Comparison of ENCODE assay signal across 8 cellular contexts in genomic region chrX:52990011-52990631, GRCh38. TPM values are rescaled to one million over a fixed set of nuclear protein-coding genes. Genes with fewer than 3 reads are reported as not detected.
DNase-seq lines count a peak whose midpoint lies in the region; ATAC-seq and TF ChIP-seq lines count a peak whose summit lies in the region.
"Not testable (repeated sequence)": the region's sequence is repeated elsewhere in the genome, so short reads cannot be mapped to it uniquely, and the experiment has no call there.

No MANE protein-coding gene starts in this region.

- H3K4me3 Mint-ChIP-seq in CD8-positive, alpha-beta T cell, result peak overlapping the region; percentile 22
- H3K4me3 Mint-ChIP-seq in activated CD4-positive, alpha-beta memory T cell treated with anti-CD3 and anti-CD28 coated beads, Interleukin-2, amount 10 ng/mL, durations not matched to agents 7 days and 5 days, result not testable (repeated sequence)

- H3K9me3 Mint-ChIP-seq in CD8-positive, alpha-beta T cell; activated CD4-positive, alpha-beta memory T cell treated with anti-CD3 and anti-CD28 coated beads, Interleukin-2, amount 10 ng/mL, durations not matched to agents 7 days and 5 days: not testable (repeated sequence)

- H3K27ac ChIP-seq in CD8-positive, alpha-beta T cell (ENCODE audit: low read depth, low read length); liver (ENCODE audit: low read depth in 1 of 2, low read length in 2 of 2): not testable (repeated sequence)

- peak; percentile 45 to 73 for TF ChIP-seq RAD21 in liver (IDR thresholded peaks at IDR 0.05)

- not testable (repeated sequence) for H3K36me3 ChIP-seq in CD8-positive, alpha-beta T cell (ENCODE audit: insufficient read depth, low read length); NT2/D1 (ENCODE audit: insufficient read depth, insufficient read length, low read length); liver (ENCODE audit: control insufficient read depth in 4 of 4, insufficient read depth in 3 of 4, low read depth in 1 of 4, low read length in 3 of 4)

- H3K9me3 ChIP-seq in CD8-positive, alpha-beta T cell (ENCODE audit: low read length); NT2/D1 (ENCODE audit: insufficient read depth, low read length); liver (ENCODE audit: control insufficient read depth in 4 of 4, low read length in 3 of 4): not testable (repeated sequence)

- 41% methylated on average over 7 of the region's 7 CpGs for WGBS in liver

- not testable (repeated sequence) for H3K36me3 Mint-ChIP-seq in CD8-positive, alpha-beta T cell; activated CD4-positive, alpha-beta memory T cell treated with anti-CD3 and anti-CD28 coated beads, Interleukin-2, amount 10 ng/mL, durations not matched to agents 7 days and 5 days (ENCODE audit: low read depth)

- TF ChIP-seq CTCF in CD8-positive, alpha-beta T cell (IDR thresholded peaks at IDR 0.05), result peak; percentile 39
- TF ChIP-seq CTCF in liver (IDR thresholded peaks at IDR 0.05; ENCODE audit: low read depth, low read length, missing input control), result peak; percentile 36

- H3K9ac ChIP-seq in NT2/D1 (ENCODE audit: insufficient read length, low read depth); liver (ENCODE audit: low read depth in 1 of 2, low read length in 2 of 2): not testable (repeated sequence)

- peaks cover 13% of the 10 kb centered on the region for H3K4me1 ChIP-seq in CD8-positive, alpha-beta T cell (ENCODE audit: insufficient read depth, low read length)
- not testable (repeated sequence) for H3K4me1 ChIP-seq in NT2/D1 (ENCODE audit: insufficient read depth, insufficient read length)
- H3K4me1 ChIP-seq in liver (ENCODE audit: control insufficient read depth in 4 of 4, insufficient read depth in 4 of 4, low read length in 3 of 4), result peaks cover 4 to 12% (median 8%) of the 10 kb centered on the region in 4 donors

- intact Hi-C loops in CD8-positive, alpha-beta T cell (cut with DNase I, micrococcal nuclease), result not testable (repeated sequence)

- not testable (repeated sequence) for H3K27me3 Mint-ChIP-seq in CD8-positive, alpha-beta T cell (ENCODE audit: low read depth); activated CD4-positive, alpha-beta memory T cell treated with anti-CD3 and anti-CD28 coated beads, Interleukin-2, amount 10 ng/mL, durations not matched to agents 7 days and 5 days

- H3K27ac Mint-ChIP-seq in CD8-positive, alpha-beta T cell; activated CD4-positive, alpha-beta memory T cell treated with anti-CD3 and anti-CD28 coated beads, Interleukin-2, amount 10 ng/mL, durations not matched to agents 7 days and 5 days: not testable (repeated sequence)

- peak; percentile 73 for ATAC-seq in CD8-positive, alpha-beta T cell
- peak; percentile 82 for ATAC-seq in GM19372 (IDR thresholded peaks at IDR 0.05; ENCODE audit: low read depth, unreplicated experiment)
- peak; percentile 82 for ATAC-seq in HG03378 (IDR thresholded peaks at IDR 0.05; ENCODE audit: unreplicated experiment)

- peak in 6 of 7 experiments; percentile 10 to 66 (median 51) for DNase-seq in CD8-positive, alpha-beta T cell
- peak; percentile 64 for DNase-seq in NT2/D1 (ENCODE audit: low read depth, low spot score)
- peak; percentile 61 for DNase-seq in activated CD4-positive, alpha-beta memory T cell treated with anti-CD3 and anti-CD28 coated beads, Interleukin-2, amount 10 ng/mL, durations not matched to agents 7 days and 5 days
- DNase-seq in dermis blood vessel endothelial cell, result peak; percentile 75
- peak; percentile 31 to 36 for DNase-seq in stimulated activated CD4-positive, alpha-beta T cell treated with anti-CD3 and anti-CD28 coated beads, Interleukin-4, amount 100 ng/mL, for 48 hours (ENCODE audit: low read depth in 2 of 2)

- peaks cover 26% of the 10 kb centered on the region for H3K4me1 Mint-ChIP-seq in CD8-positive, alpha-beta T cell (ENCODE audit: low read depth)
- H3K4me1 Mint-ChIP-seq in activated CD4-positive, alpha-beta memory T cell treated with anti-CD3 and anti-CD28 coated beads, Interleukin-2, amount 10 ng/mL, durations not matched to agents 7 days and 5 days, result peaks cover 22% of the 10 kb centered on the region

- not testable (repeated sequence) for H3K27me3 ChIP-seq in CD8-positive, alpha-beta T cell (ENCODE audit: insufficient read depth, low read length); NT2/D1 (ENCODE audit: insufficient read depth, insufficient read length); liver (ENCODE audit: control insufficient read depth in 4 of 4, insufficient read depth in 4 of 4, low read length in 3 of 4)

- H3K4me3 ChIP-seq in CD8-positive, alpha-beta T cell (ENCODE audit: low read depth, low read length); NT2/D1 (ENCODE audit: insufficient read length, low read depth); liver (ENCODE audit: low read depth in 1 of 3, low read length in 3 of 3): not testable (repeated sequence)

- CTCF ChIA-PET in CD8-positive, alpha-beta T cell (lab: Charles Lee), result interaction anchor here (1.0 to 1.8 kb wide), 4 partner anchors 14 to 416 kb away, joined by 3 to 6 read pairs (median 4); no protein-coding TSS in a partner anchor
- CTCF ChIA-PET in activated CD4-positive, alpha-beta memory T cell treated with anti-CD3 and anti-CD28 coated beads, Interleukin-2, amount 10 ng/mL, durations not matched to agents 7 days and 5 days (lab: Charles Lee), result interaction anchor here (1.1 to 1.6 kb wide), 3 partner anchors 11 to 19 kb away, joined by 3 to 5 read pairs (median 5); no protein-coding TSS in a partner anchor

- POLR2A ChIA-PET in CD8-positive, alpha-beta T cell (lab: Charles Lee), result not testable (repeated sequence)
- POLR2A ChIA-PET in activated CD4-positive, alpha-beta memory T cell treated with anti-CD3 and anti-CD28 coated beads, Interleukin-2, amount 10 ng/mL, durations not matched to agents 7 days and 5 days (lab: Charles Lee), result interaction anchor here (1.1 kb wide), 1 partner anchor 12 kb away, joined by 3 read pairs; no protein-coding TSS in a partner anchor

RNA-seq across cellular contexts. Expression of gene FAM156A, which starts 31.8 kb away (rescaled TPM):
- 10 to 100 TPM in 1 of 2 experiments, 1 to 10 TPM in 1; 9.7 to 11.4 TPM for total RNA-seq in CD8-positive, alpha-beta T cell
- 10 to 100 TPM; 18.5 to 21.0 TPM for total RNA-seq in activated CD4-positive, alpha-beta memory T cell treated with anti-CD3 and anti-CD28 coated beads, Interleukin-2, amount 10 ng/mL, durations not matched to agents 7 days and 5 days
- 5.6 and 9.2 TPM in 2 replicates for total RNA-seq in dermis blood vessel endothelial cell
- total RNA-seq in liver, result 10 to 100 TPM in 1 of 2 donors, 1 to 10 TPM in 1; 2.7 to 12.6 TPM
- polyA plus RNA-seq in liver, result 1 to 10 TPM; 4.1 to 7.7 TPM

RNA-seq across cellular contexts. Expression of gene GPR173, which starts 58.5 kb away (rescaled TPM):
- total RNA-seq in CD8-positive, alpha-beta T cell, result under 1 TPM; 0.05 to 0.08 TPM
- total RNA-seq in activated CD4-positive, alpha-beta memory T cell treated with anti-CD3 and anti-CD28 coated beads, Interleukin-2, amount 10 ng/mL, durations not matched to agents 7 days and 5 days, result not detected
- 1.7 and 2.5 TPM in 2 replicates for total RNA-seq in dermis blood vessel endothelial cell
- under 1 TPM; 0.25 to 0.61 TPM for total RNA-seq in liver
- under 1 TPM in 1 of 2 donors, not detected in 1; 0.07 TPM for polyA plus RNA-seq in liver
